1 cellular context compared by ENCODE assay signal in genomic region chr11:117272175-117272574, GRCh38. TPM values are rescaled to one million over a fixed set of nuclear protein-coding genes. Genes with fewer than 3 reads are reported as not detected.
"Had no signal": no experiment of that assay in that cellular context is flagged by ENCODE, and none has a peak within 500 bp of the region (broad histone marks: within the 10 kb centered on the region; RNA-seq: fewer than 3 reads in every experiment).

No MANE protein-coding gene starts in this region.

RNA-seq across cellular contexts. Expression of gene BACE1, which starts 43.9 kb away (rescaled TPM):
- polyA plus RNA-seq: IgD-negative memory B cell had no signal
